Comparison of ENCODE assay signal across 8 cellular contexts in the genomic region with DNA sequence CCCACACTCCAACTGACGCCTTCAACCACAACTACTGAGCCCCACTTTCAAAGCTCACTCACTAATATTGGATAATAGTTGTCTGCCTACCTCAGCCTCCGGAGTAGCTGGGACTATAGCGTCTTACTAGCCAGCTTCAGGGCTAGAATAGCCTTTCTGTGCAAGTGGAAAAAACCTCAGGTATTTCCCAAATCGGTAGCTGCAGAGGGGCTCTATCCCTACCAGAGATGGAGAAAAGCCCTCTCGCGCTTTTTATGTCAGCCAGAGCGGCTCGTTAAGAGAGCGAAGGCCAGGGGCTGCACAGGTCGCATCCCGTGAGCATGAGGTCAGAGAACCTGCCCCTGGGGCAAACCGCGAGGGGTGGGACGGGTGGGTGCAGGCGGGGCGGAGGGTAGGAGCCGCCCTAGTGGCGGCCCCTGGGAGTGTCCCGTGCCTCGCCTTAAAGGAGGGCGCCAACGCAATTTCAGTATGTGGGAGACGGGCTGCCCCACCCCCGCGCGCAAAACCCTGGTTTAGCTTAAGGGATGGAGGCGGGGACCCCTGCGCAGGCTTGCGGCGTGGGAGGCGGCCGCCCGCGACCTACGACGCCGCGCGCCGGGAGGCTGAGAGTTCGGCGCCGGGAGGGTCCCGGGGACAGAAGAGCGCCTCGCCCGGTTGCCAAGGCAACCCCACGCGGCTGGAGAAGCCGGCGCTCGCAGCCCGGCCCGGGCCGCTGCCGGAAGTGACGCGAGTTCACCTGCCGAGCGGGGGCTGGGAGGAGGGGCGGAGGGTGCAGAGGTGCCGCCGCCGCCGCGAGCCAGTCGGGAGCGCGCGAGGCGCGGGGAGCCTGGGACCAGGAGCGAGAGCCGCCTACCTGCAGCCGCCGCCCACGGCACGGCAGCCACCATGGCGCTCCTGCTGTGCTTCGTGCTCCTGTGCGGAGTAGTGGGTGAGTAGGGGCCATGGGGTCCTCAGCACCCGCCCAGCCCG. TPM values are rescaled to one million over a fixed set of nuclear protein-coding genes. Genes with fewer than 3 reads are reported as not detected.
DNase-seq lines count a peak whose midpoint lies in the region; ATAC-seq and TF ChIP-seq lines count a peak whose summit lies in the region.

A gene (plus strand): TSS at position 799 of the 969 bp plus-strand sequence. CDS start 87 bp downstream, at position 886.

- no peaks in the 10 kb centered on the region for H3K4me1 ChIP-seq in breast epithelium

- peak within 1 kb of the TSS; percentile 71 for H3K4me3 ChIP-seq in GM12864 (ENCODE audit: low read depth, low read length)
- peak within 1 kb of the TSS; percentile 52 to 84 (median 83) for H3K4me3 ChIP-seq in breast epithelium

- H3K27ac ChIP-seq in breast epithelium, result peak within 1 kb of the TSS; percentile 67 to 81

- H3K9me3 ChIP-seq in breast epithelium, result no peaks in the 10 kb centered on the region

- ATAC-seq in HG02678 (IDR thresholded peaks at IDR 0.05; ENCODE audit: unreplicated experiment), result peak; percentile 80

- H3K27me3 ChIP-seq in breast epithelium, result no peaks in the 10 kb centered on the region

- no peaks in the 10 kb centered on the region for H3K36me3 ChIP-seq in breast epithelium

- DNase-seq in GM12864 (ENCODE audit: low read depth) (no peak), NCI-H146 (lab: John Stamatoyannopoulos, UW) (peak; percentile 86), UCSD-AML1 (lab: John Stamatoyannopoulos, UW; ENCODE audit: unreplicated experiment) (peak; percentile 50), breast epithelium (ENCODE audit: low spot score in 2 of 2) (peak; percentile 65 to 76), iris pigment epithelial cell (ENCODE audit: low read depth) (peak; percentile 39), GOT3 (lab: John Stamatoyannopoulos, UW) (no peak)
- peak; percentile 53 to 68 for DNase-seq in stimulated activated CD4-positive, alpha-beta T cell treated with anti-CD3 and anti-CD28 coated beads, Interleukin-15, amount 100 ng/mL, for 1 hour (ENCODE audit: low read depth in 1 of 2, low spot score in 1 of 2)

- TF ChIP-seq POLR2A in breast epithelium (IDR thresholded peaks at IDR 0.05), result no peak

- intact Hi-C loops in breast epithelium (cut with DNase I; ENCODE audit: low total_unique reads), result no loop called here

- peak; percentile 59 for TF ChIP-seq CTCF in GM12864 (IDR thresholded peaks at IDR 0.05; ENCODE audit: low read depth, low read length, missing control alignments)
- peak in 2 of 3 donors; percentile 22 to 45 for TF ChIP-seq CTCF in breast epithelium (IDR thresholded peaks at IDR 0.05)

RNA-seq across cellular contexts. Expression of the gene that starts here (rescaled TPM):
- 10 to 100 TPM in 2 of 3 donors, under 1 TPM in 1; 0.32 to 38.3 (median 36.4) TPM for total RNA-seq in breast epithelium

Comparison
In these comparisons a context has a peak if more than half of its experiments do, and no peak if none do; other contexts are left out.
1. DNase-seq: peak in NCI-H146 (single experiment), UCSD-AML1 (single experiment), breast epithelium (2 of 2), iris pigment epithelial cell (single experiment) and stimulated activated CD4-positive, alpha-beta T cell treated with anti-CD3 and anti-CD28 coated beads, Interleukin-15, amount 100 ng/mL, for 1 hour (2 of 2); none in GM12864 (single experiment) and GOT3 (single experiment).